ENCODE assay signal across 8 cellular contexts in the genomic region with DNA sequence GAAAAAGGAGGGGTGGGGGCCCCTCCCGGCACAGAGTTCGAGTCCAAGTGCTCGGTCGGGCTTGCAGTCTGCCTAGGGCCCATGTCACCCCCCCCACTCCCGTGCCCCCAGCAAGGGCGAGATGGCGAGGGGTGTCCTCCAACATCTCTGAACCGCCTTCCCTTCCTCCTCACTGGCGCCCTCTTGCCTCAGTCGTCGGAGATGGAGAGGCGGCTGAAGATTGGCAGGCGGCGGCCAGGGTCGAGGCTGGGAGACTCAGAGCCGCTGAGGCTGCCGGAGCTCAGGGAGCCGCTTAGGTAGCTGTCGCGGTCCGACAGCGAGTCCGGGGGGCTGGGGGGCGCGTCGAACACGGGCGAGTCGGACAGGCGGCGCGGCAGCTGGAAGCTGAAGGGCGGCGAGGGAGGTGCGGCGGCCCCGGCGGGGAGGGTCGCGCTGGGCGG. TPM values are rescaled to one million over a fixed set of nuclear protein-coding genes. Genes with fewer than 3 reads are reported as not detected.
A peak's percentile ranks its signal among the peaks of the same experiment; 100 is the strongest.
DNase-seq lines count a peak whose midpoint lies in the region; ATAC-seq and TF ChIP-seq lines count a peak whose summit lies in the region.

No MANE protein-coding gene starts in this region.

- H3K4me3 ChIP-seq in adrenal gland (peak overlapping the region; percentile 28 to 96 (median 88)), right cardiac atrium (ENCODE audit: low read length) (peak overlapping the region; percentile 95), retinal pigment epithelial cell (ENCODE audit: low read length) (peak overlapping the region; percentile 90)

- H3K27ac ChIP-seq in adrenal gland (peak overlapping the region; percentile 45 to 100 (median 99)), right cardiac atrium (ENCODE audit: low read length) (peak overlapping the region; percentile 99)

- TF ChIP-seq CTCF in adrenal gland (IDR thresholded peaks at IDR 0.05): peak in 4 of 6 experiments; percentile 10 to 27 (median 22)
- peak; percentile 53 for TF ChIP-seq CTCF in retinal pigment epithelial cell (conservative IDR thresholded peaks at IDR 0.05; ENCODE audit: low read depth, low read length)

- H3K27me3 ChIP-seq in adrenal gland: no peaks in the 10 kb centered on the region
- no peaks in the 10 kb centered on the region for H3K27me3 ChIP-seq in right cardiac atrium (ENCODE audit: control insufficient read depth, insufficient read depth)

- H3K4me1 ChIP-seq in adrenal gland (replicated peaks in 1 of 2) (peaks cover 43 to 50% of the 10 kb centered on the region in 2 donors), right cardiac atrium (ENCODE audit: control insufficient read depth, insufficient read depth, low read length) (peaks cover 10% of the 10 kb centered on the region)

- intact Hi-C loops in adrenal gland (cut with DNase I): loop anchor here (10.0 kb wide), 2 partner anchors 89 to 389 kb away; no protein-coding TSS in a partner anchor
- intact Hi-C loops in right cardiac atrium (cut with DNase I): loop anchor here in 3 of 4 donors (5.0 to 10.0 kb wide), 5 partner anchors 119 to 369 kb away; no protein-coding TSS in a partner anchor

- no peaks in the 10 kb centered on the region for H3K9me3 ChIP-seq in adrenal gland (replicated peaks in 1 of 3)
- H3K9me3 ChIP-seq in right cardiac atrium (ENCODE audit: control insufficient read depth, low read length): no peaks in the 10 kb centered on the region

- WGBS in adrenal gland, 4 donors: 0% methylated on average over 9 to 41 of the region's 41 CpGs
- under 1% methylated on average over 41 of the region's 41 CpGs for WGBS in right cardiac atrium

- H3K36me3 ChIP-seq in adrenal gland (replicated peaks in 1 of 2): peaks cover 0 to 38% of the 10 kb centered on the region in 2 donors

- no peak for ATAC-seq in right cardiac atrium
- ATAC-seq in HG03139 (IDR thresholded peaks at IDR 0.05; ENCODE audit: unreplicated experiment): no peak

- TF ChIP-seq POLR2A in adrenal gland (IDR thresholded peaks at IDR 0.05): peak in 1 of 2 donors; percentile 43

- peak; percentile 17 for DNase-seq in DMS53 (lab: John Stamatoyannopoulos, UW)
- DNase-seq in DMS53 treated with DMSO at 0.1 percent for 48 hours (lab: John Stamatoyannopoulos, UW; ENCODE audit: unreplicated experiment): no peak
- DNase-seq in SW 1271 (lab: John Stamatoyannopoulos, UW): peak; percentile 25 to 68
- peak; percentile 68 to 84 (median 78) for DNase-seq in adrenal gland
- peak; percentile 72 to 91 (median 90) for DNase-seq in right cardiac atrium
- DNase-seq in retinal pigment epithelial cell (ENCODE audit: low read depth): no peak
- no peak for DNase-seq in DMS153 (lab: John Stamatoyannopoulos, UW)

RNA-seq across cellular contexts. Expression of a gene that starts 2.3 kb away (rescaled TPM):
- 100 to 1,000 TPM in 5 of 8 donors, 10 to 100 TPM in 3; 46.2 to 333 (median 111) TPM for total RNA-seq in adrenal gland
- 100 to 1,000 TPM in 2 of 3 donors, 10 to 100 TPM in 1; 29.2 to 159 (median 105) TPM for polyA plus RNA-seq in adrenal gland
- total RNA-seq in right cardiac atrium: 10 to 100 TPM; 62.1 to 73.0 (median 68.1) TPM
- 40.3 TPM for polyA plus RNA-seq in right cardiac atrium

Comparison
In these comparisons a context has a peak if more than half of its experiments do, and no peak if none do; other contexts are left out.
1. DNase-seq: peak in DMS53 (single experiment), SW 1271 (2 of 2), adrenal gland (7 of 7) and right cardiac atrium (3 of 3); none in DMS53 treated with DMSO at 0.1 percent for 48 hours (single experiment), retinal pigment epithelial cell (single experiment) and DMS153 (single experiment).
2. Peak in every context shown above with its lines, with median percentiles within 50 percentile points of each other: H3K4me3 ChIP-seq.